In genomic region chr19:44610497-44610896, GRCh38 we compare ENCODE assay signal across 13 cellular contexts. TPM values are rescaled to one million over a fixed set of nuclear protein-coding genes. Genes with fewer than 3 reads are reported as not detected.
DNase-seq lines count a peak whose midpoint lies in the region; TF ChIP-seq lines count a peak whose summit lies in the region.
"Not testable (repeated sequence)": the region's sequence is repeated elsewhere in the genome, so short reads cannot be mapped to it uniquely, and the experiment has no call there.
"Had no signal": no experiment of that assay in that cellular context is flagged by ENCODE, and none has a peak within 500 bp of the region (broad histone marks: within the 10 kb centered on the region; RNA-seq: fewer than 3 reads in every experiment).

No MANE protein-coding gene starts in this region.

- H3K27me3 ChIP-seq in H9 (ENCODE audit: insufficient read depth, low read length); WERI-Rb-1 (ENCODE audit: insufficient read depth, low read depth, severe bottlenecking); left ventricle myocardium inferior (ENCODE audit: low read depth): not testable (repeated sequence)
- H3K27me3 ChIP-seq in mesenchymal stem cell (ENCODE audit: control insufficient read depth in 1 of 2, insufficient read depth in 1 of 2, low read length in 2 of 2): peaks cover 0 to 12% of the 10 kb centered on the region in 2 experiments

- H3K27ac ChIP-seq in H9 (ENCODE audit: insufficient read length, low read depth, low read length); WERI-Rb-1; left ventricle myocardium inferior (replicated peaks); mesenchymal stem cell (ENCODE audit: low read length, poor library complexity, severe bottlenecking): not testable (repeated sequence)

- not testable (repeated sequence) for H3K79me1 ChIP-seq in H9 (ENCODE audit: insufficient read depth, low read depth, low read length, poor library complexity, severe bottlenecking); mesenchymal stem cell (replicated peaks; ENCODE audit: low read length, poor library complexity, severe bottlenecking)

- H2AFZ ChIP-seq in H9 (ENCODE audit: low read length); mesenchymal stem cell (ENCODE audit: low read depth, low read length): not testable (repeated sequence)

- not testable (repeated sequence) for H4K91ac ChIP-seq in H9 (ENCODE audit: insufficient read length, low read depth, low read length); mesenchymal stem cell (ENCODE audit: low read length)

- not testable (repeated sequence) for H3K36me3 Mint-ChIP-seq in H9 (ENCODE audit: insufficient read depth in 1 of 3, low read depth in 3 of 3); endothelial cell (ENCODE audit: low read depth, unreplicated experiment)

- not testable (repeated sequence) for H3K14ac ChIP-seq in H9 (ENCODE audit: insufficient read depth, low read length); mesenchymal stem cell (ENCODE audit: low read length in 2 of 2)

- not testable (repeated sequence) for H3K9me3 ChIP-seq in H9 (ENCODE audit: control insufficient read depth, low read depth, low read length); WERI-Rb-1 (ENCODE audit: severe bottlenecking); left ventricle myocardium inferior (replicated peaks); mesenchymal stem cell (ENCODE audit: control insufficient read depth, low read length)

- H3K4ac ChIP-seq in H9 (ENCODE audit: low read depth, low read length); mesenchymal stem cell (ENCODE audit: low read depth in 1 of 2, low read length in 2 of 2): not testable (repeated sequence)

- TF ChIP-seq CTCF in H9 (conservative IDR thresholded peaks at IDR 0.05): peak; percentile 54
- peak; percentile 44 for TF ChIP-seq CTCF in NB4 (IDR thresholded peaks at IDR 0.05; ENCODE audit: low read depth, low read length)
- TF ChIP-seq CTCF in WERI-Rb-1 (IDR thresholded peaks at IDR 0.05; ENCODE audit: low read depth, low read length): peak; percentile 41; the same call in 1 of the 2 replicates
- TF ChIP-seq CTCF in endothelial cell (IDR thresholded peaks at IDR 0.05; ENCODE audit: unreplicated experiment): peak; percentile 20
- peak; percentile 48 for TF ChIP-seq CTCF in left ventricle myocardium inferior (IDR thresholded peaks at IDR 0.05; ENCODE audit: borderline replicate concordance)

- not testable (repeated sequence) for H3K79me2 ChIP-seq in H9 (ENCODE audit: insufficient read depth, low read length)

- not testable (repeated sequence) for H4K20me1 ChIP-seq in H9 (ENCODE audit: control insufficient read depth, insufficient read depth, insufficient read length)

- not testable (repeated sequence) for H2BK12ac ChIP-seq in H9 (ENCODE audit: insufficient read length, low read depth, low read length); mesenchymal stem cell (ENCODE audit: low read length in 2 of 2)

- TF ChIP-seq POLR2A in NB4 (IDR thresholded peaks at IDR 0.05; ENCODE audit: extremely low read depth, insufficient read length): not testable (repeated sequence)

- H3K9me3 Mint-ChIP-seq in H9; endothelial cell (ENCODE audit: unreplicated experiment): not testable (repeated sequence)

- not testable (repeated sequence) for H2BK5ac ChIP-seq in H9 (ENCODE audit: insufficient read length, low read length); mesenchymal stem cell (ENCODE audit: low read depth, low read length, poor library complexity, severe bottlenecking)

- not testable (repeated sequence) for H3T11ph ChIP-seq in H9 (ENCODE audit: low read length)

- H3K27me3 Mint-ChIP-seq in H9 (ENCODE audit: low read depth); endothelial cell (ENCODE audit: unreplicated experiment): not testable (repeated sequence)

- H2BK15ac ChIP-seq in H9 (ENCODE audit: low read depth, low read length): not testable (repeated sequence)
- peak overlapping the region; percentile 12 for H2BK15ac ChIP-seq in mesenchymal stem cell (ENCODE audit: low read depth, poor library complexity, severe bottlenecking)

- H3K23me2 ChIP-seq in H9 (ENCODE audit: insufficient read length, low read depth, low read length, poor library complexity, severe bottlenecking): not testable (repeated sequence)

- H3K4me3 ChIP-seq in NB4 (ENCODE audit: low read depth, low read length); WERI-Rb-1 (ENCODE audit: low read depth, low read length); left ventricle myocardium inferior; mesenchymal stem cell (ENCODE audit: insufficient read depth in 1 of 2, low read depth in 1 of 2, low read length in 2 of 2): not testable (repeated sequence)

- no CpG with 5 or more reads among the region's 5 CpGs for WGBS in H9 (ENCODE audit: extremely low coverage, insufficient read length, low lambda C conversion rate)
- 48% methylated on average over 5 of the region's 5 CpGs for WGBS in mesenchymal stem cell

- not testable (repeated sequence) for H3K23ac ChIP-seq in H9 (ENCODE audit: insufficient read length, low read depth, low read length); mesenchymal stem cell (ENCODE audit: low read length in 2 of 2)

- not testable (repeated sequence) for H3K36me3 ChIP-seq in WERI-Rb-1; left ventricle myocardium inferior; mesenchymal stem cell (ENCODE audit: control insufficient read depth in 1 of 2, insufficient read depth in 2 of 2, low read depth in 1 of 2, low read length in 2 of 2)

- H2BK120ac ChIP-seq in H9 (ENCODE audit: low read depth, low read length, poor library complexity, severe bottlenecking); mesenchymal stem cell (ENCODE audit: low read depth, low read length): not testable (repeated sequence)

- not testable (repeated sequence) for H3K4me3 Mint-ChIP-seq in H9; endothelial cell (ENCODE audit: unreplicated experiment)

- intact Hi-C loops in left ventricle myocardium inferior (cut with micrococcal nuclease): not testable (repeated sequence)

- H3K27ac Mint-ChIP-seq in H9: peak overlapping the region in 1 of 3 experiments; percentile 67; a peak in 1 of 7 replicates
- not testable (repeated sequence) for H3K27ac Mint-ChIP-seq in endothelial cell (ENCODE audit: unreplicated experiment)

- H2AK5ac ChIP-seq in H9 (ENCODE audit: insufficient read length, low read length); mesenchymal stem cell (ENCODE audit: low read length, severe bottlenecking): not testable (repeated sequence)

- H3K4me1 ChIP-seq in H9 (ENCODE audit: insufficient read depth, low read length); mesenchymal stem cell (ENCODE audit: control insufficient read depth, insufficient read depth, low read depth, low read length): not testable (repeated sequence)
- H3K4me1 ChIP-seq in left ventricle myocardium inferior: peaks cover 21% of the 10 kb centered on the region

- H3K56ac ChIP-seq in H9 (ENCODE audit: insufficient read length, low read depth, low read length): not testable (repeated sequence)

- not testable (repeated sequence) for H2BK20ac ChIP-seq in H9 (ENCODE audit: low read depth, low read length, poor library complexity, severe bottlenecking)

- H3K9ac ChIP-seq in H9 (ENCODE audit: extremely low read depth, insufficient read length, low read length); mesenchymal stem cell (ENCODE audit: low read length): not testable (repeated sequence)

- peak; percentile 24 for DNase-seq in CD1c-positive myeloid dendritic cell (ENCODE audit: extremely low spot score)
- peak; percentile 46 for DNase-seq in H9
- DNase-seq in NB4 (ENCODE audit: low read depth): peak; percentile 54
- DNase-seq in WERI-Rb-1: peak; percentile 31
- peak; percentile 18 for DNase-seq in endothelial cell (ENCODE audit: low spot score)
- DNase-seq in left ventricle myocardium inferior: not testable (repeated sequence)
- peak; percentile 53 for DNase-seq in mesenchymal stem cell

- not testable (repeated sequence) for H3K4me2 ChIP-seq in H9 (ENCODE audit: insufficient read depth, insufficient read length, low read length); mesenchymal stem cell (ENCODE audit: low read length, poor library complexity, severe bottlenecking)

- H3K4me1 Mint-ChIP-seq in H9 (peaks cover 14 to 16% of the 10 kb centered on the region in 2 experiments), endothelial cell (ENCODE audit: unreplicated experiment) (peaks cover 12% of the 10 kb centered on the region)

- not testable (repeated sequence) for H4K8ac ChIP-seq in H9 (replicated peaks; ENCODE audit: insufficient read length, low read depth, low read length); mesenchymal stem cell (ENCODE audit: low read length)

- H4K5ac ChIP-seq in H9 (ENCODE audit: insufficient read length, low read depth, low read length): not testable (repeated sequence)

- H3K18ac ChIP-seq in H9 (ENCODE audit: insufficient read length, low read depth, low read length); mesenchymal stem cell (ENCODE audit: low read depth in 1 of 2, low read length in 2 of 2): not testable (repeated sequence)

RNA-seq across cellular contexts. Expression of gene IGSF23, which starts 2.9 kb away (rescaled TPM):
- not detected in 2 replicates for total RNA-seq in H9 (2021)
- total RNA-seq in endothelial cell (ENCODE audit: unreplicated experiment): not detected
- not detected for total RNA-seq in left ventricle myocardium inferior
- 0.08 TPM for polyA plus RNA-seq in mesenchymal stem cell (2013, experiment 1 of 2)
- polyA plus RNA-seq in mesenchymal stem cell (2013, experiment 2 of 2): 0.21 TPM
- total RNA-seq: activated naive CD8-positive, alpha-beta T cell treated with anti-CD3 and anti-CD28 coated beads for 36 hours; activated T-helper 2 cell treated with anti-CD3 and anti-CD28 coated beads, Interferon-gamma antibody, Interleukin-2, Interleukin-4, amounts not matched to agents 10 μg/mL and 5 μg/mL and 100 μg/mL, durations not matched to agents 14 hours and 24 hours and 36 hours; frontal cortex; OCI-LY7; thyroid gland had no signal
- polyA plus RNA-seq: IgD-negative memory B cell had no signal

RNA-seq across cellular contexts. Expression of gene PVR, which starts 33.2 kb away (rescaled TPM):
- total RNA-seq in H9 (2021): 29.2 and 30.5 TPM in 2 replicates
- total RNA-seq in endothelial cell (ENCODE audit: unreplicated experiment): 14.8 TPM
- total RNA-seq in left ventricle myocardium inferior: 33.5 TPM
- 32.2 TPM for polyA plus RNA-seq in mesenchymal stem cell (2013, experiment 1 of 2)
- polyA plus RNA-seq in mesenchymal stem cell (2013, experiment 2 of 2): 33.3 TPM
- total RNA-seq: OCI-LY7 had no signal
- polyA plus RNA-seq: IgD-negative memory B cell had no signal
